In genomic region chr10:12042797-12043651, GRCh38 we compare ENCODE assay signal across 1 cellular context.
TF ChIP-seq lines count a peak whose summit lies in the region.

UPF2 (minus strand) TSS chr10:12042809; CDS start chr10:12035423, 7,386 bp downstream.

TF ChIP-seq in K562, 482 proteins besides CTCF, POLR2A, EP300 and RAD21 (continued from another document and continues in another):
- TF ChIP-seq ETS2 (tag; IDR thresholded peaks at IDR 0.05; ENCODE audit: borderline replicate concordance, poor library complexity, severe bottlenecking) (no peak), ELF4 (CRISPR knock-in tag; IDR thresholded peaks at IDR 0.05) (no peak), RAD51 (IDR thresholded peaks at IDR 0.05; ENCODE audit: borderline replicate concordance, low read depth) (peak; percentile 93), PATZ1 (CRISPR knock-in tag; IDR thresholded peaks at IDR 0.05; ENCODE audit: borderline replicate concordance) (no peak), ZNF766 (CRISPR knock-in tag; conservative IDR thresholded peaks at IDR 0.05) (0 out of 2 replicates have a peak, but pooled peaks have one; percentile 54), SREBF1 (IDR thresholded peaks at IDR 0.05; ENCODE audit: borderline replicate concordance, low read depth, low read length) (0 out of 2 replicates have a peak, but pooled peaks have one; percentile 40), ETV1 (tag; conservative IDR thresholded peaks at IDR 0.05; ENCODE audit: low read depth) (peak; percentile 78), ELF1 (tag; IDR thresholded peaks at IDR 0.05) (peak; percentile 96), PML (IDR thresholded peaks at IDR 0.05; ENCODE audit: low read length) (no peak), RREB1 (CRISPR knock-in tag; IDR thresholded peaks at IDR 0.05) (no peak), KDM5B (IDR thresholded peaks at IDR 0.05; ENCODE audit: insufficient replicate concordance, low read depth, low read length) (peak; percentile 28), ZNF696 (CRISPR knock-in tag; conservative IDR thresholded peaks at IDR 0.05) (no peak), TAL1 (IDR thresholded peaks at IDR 0.05) (peak; percentile 53), MED1 (CRISPR knock-in tag; IDR thresholded peaks at IDR 0.05; ENCODE audit: borderline replicate concordance) (no peak), ATF7 (IDR thresholded peaks at IDR 0.05) (peak; percentile 75), ZNF263 (CRISPR knock-in tag; IDR thresholded peaks at IDR 0.05; ENCODE audit: borderline replicate concordance) (peak; percentile 98), HDAC6 (IDR thresholded peaks at IDR 0.05; ENCODE audit: low read depth, low read length) (no peak), ZNF143 (CRISPR knock-in tag; IDR thresholded peaks at IDR 0.05) (no peak), DMBX1 (CRISPR knock-in tag; IDR thresholded peaks at IDR 0.05; ENCODE audit: borderline replicate concordance) (peak; percentile 16; the same call in 1 of the 2 replicates), FOSL1 (tag; conservative IDR thresholded peaks at IDR 0.05) (peak; percentile 64), SAP30 (IDR thresholded peaks at IDR 0.05; ENCODE audit: borderline replicate concordance, insufficient read depth, low read depth, low read length, poor library complexity, severe bottlenecking) (no peak), MAZ (CRISPR knock-in tag; conservative IDR thresholded peaks at IDR 0.05 in 1 of 2, IDR thresholded peaks at IDR 0.05 in 1 of 2) (peak; percentile 74 to 95), NCOA2 (IDR thresholded peaks at IDR 0.05; ENCODE audit: partially characterized antibody in 2 of 2) (peak in 1 of 2 experiments; percentile 99), GTF2E2 (tag; IDR thresholded peaks at IDR 0.05) (peak; percentile 52; the same call in 1 of the 2 replicates), ZNF639 (CRISPR knock-in tag; conservative IDR thresholded peaks at IDR 0.05 in 1 of 2, IDR thresholded peaks at IDR 0.05 in 1 of 2) (peak in 1 of 2 experiments; percentile 81; a peak in 2 of 4 replicates), E2F3 (CRISPR knock-in tag; IDR thresholded peaks at IDR 0.05) (no peak), ARNT (IDR thresholded peaks at IDR 0.05) (peak; percentile 37 to 52; a peak in 1 of 4 replicates), NBN (IDR thresholded peaks at IDR 0.05; ENCODE audit: low read depth) (0 out of 2 replicates have a peak, but pooled peaks have one; percentile 24), RBBP5 (IDR thresholded peaks at IDR 0.05; ENCODE audit: borderline replicate concordance, insufficient read depth, low read length, poor library complexity, severe bottlenecking) (no peak), NR2C2 (CRISPR knock-in tag; IDR thresholded peaks at IDR 0.05) (no peak), NR2C2 (tag; IDR thresholded peaks at IDR 0.05) (peak; percentile 70), SAFB2 (IDR thresholded peaks at IDR 0.05; ENCODE audit: borderline replicate concordance, low read depth, low read length, severe bottlenecking) (no peak)
- TF ChIP-seq, protein P1, sequence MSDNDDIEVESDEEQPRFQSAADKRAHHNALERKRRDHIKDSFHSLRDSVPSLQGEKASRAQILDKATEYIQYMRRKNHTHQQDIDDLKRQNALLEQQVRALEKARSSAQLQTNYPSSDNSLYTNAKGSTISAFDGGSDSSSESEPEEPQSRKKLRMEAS (CRISPR knock-in tag; IDR thresholded peaks at IDR 0.05), result peak; percentile 24
- TF ChIP-seq, protein P2, sequence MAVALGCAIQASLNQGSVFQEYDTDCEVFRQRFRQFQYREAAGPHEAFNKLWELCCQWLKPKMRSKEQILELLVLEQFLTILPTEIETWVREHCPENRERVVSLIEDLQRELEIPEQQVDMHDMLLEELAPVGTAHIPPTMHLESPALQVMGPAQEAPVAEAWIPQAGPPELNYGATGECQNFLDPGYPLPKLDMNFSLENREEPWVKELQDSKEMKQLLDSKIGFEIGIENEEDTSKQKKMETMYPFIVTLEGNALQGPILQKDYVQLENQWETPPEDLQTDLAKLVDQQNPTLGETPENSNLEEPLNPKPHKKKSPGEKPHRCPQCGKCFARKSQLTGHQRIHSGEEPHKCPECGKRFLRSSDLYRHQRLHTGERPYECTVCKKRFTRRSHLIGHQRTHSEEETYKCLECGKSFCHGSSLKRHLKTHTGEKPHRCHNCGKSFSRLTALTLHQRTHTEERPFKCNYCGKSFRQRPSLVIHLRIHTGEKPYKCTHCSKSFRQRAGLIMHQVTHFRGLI (CRISPR knock-in tag; IDR thresholded peaks at IDR 0.05), result no peak
- TF ChIP-seq, protein P3, sequence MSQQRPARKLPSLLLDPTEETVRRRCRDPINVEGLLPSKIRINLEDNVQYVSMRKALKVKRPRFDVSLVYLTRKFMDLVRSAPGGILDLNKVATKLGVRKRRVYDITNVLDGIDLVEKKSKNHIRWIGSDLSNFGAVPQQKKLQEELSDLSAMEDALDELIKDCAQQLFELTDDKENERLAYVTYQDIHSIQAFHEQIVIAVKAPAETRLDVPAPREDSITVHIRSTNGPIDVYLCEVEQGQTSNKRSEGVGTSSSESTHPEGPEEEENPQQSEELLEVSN (IDR thresholded peaks at IDR 0.05; ENCODE audit: borderline replicate concordance in 1 of 2, extremely low read depth in 1 of 2, insufficient read depth in 1 of 2, insufficient read length in 1 of 2, low read depth in 1 of 2, low read length in 1 of 2, poor library complexity in 1 of 2, severe bottlenecking in 1 of 2), result peak; percentile 56 to 87
- TF ChIP-seq, protein P4, sequence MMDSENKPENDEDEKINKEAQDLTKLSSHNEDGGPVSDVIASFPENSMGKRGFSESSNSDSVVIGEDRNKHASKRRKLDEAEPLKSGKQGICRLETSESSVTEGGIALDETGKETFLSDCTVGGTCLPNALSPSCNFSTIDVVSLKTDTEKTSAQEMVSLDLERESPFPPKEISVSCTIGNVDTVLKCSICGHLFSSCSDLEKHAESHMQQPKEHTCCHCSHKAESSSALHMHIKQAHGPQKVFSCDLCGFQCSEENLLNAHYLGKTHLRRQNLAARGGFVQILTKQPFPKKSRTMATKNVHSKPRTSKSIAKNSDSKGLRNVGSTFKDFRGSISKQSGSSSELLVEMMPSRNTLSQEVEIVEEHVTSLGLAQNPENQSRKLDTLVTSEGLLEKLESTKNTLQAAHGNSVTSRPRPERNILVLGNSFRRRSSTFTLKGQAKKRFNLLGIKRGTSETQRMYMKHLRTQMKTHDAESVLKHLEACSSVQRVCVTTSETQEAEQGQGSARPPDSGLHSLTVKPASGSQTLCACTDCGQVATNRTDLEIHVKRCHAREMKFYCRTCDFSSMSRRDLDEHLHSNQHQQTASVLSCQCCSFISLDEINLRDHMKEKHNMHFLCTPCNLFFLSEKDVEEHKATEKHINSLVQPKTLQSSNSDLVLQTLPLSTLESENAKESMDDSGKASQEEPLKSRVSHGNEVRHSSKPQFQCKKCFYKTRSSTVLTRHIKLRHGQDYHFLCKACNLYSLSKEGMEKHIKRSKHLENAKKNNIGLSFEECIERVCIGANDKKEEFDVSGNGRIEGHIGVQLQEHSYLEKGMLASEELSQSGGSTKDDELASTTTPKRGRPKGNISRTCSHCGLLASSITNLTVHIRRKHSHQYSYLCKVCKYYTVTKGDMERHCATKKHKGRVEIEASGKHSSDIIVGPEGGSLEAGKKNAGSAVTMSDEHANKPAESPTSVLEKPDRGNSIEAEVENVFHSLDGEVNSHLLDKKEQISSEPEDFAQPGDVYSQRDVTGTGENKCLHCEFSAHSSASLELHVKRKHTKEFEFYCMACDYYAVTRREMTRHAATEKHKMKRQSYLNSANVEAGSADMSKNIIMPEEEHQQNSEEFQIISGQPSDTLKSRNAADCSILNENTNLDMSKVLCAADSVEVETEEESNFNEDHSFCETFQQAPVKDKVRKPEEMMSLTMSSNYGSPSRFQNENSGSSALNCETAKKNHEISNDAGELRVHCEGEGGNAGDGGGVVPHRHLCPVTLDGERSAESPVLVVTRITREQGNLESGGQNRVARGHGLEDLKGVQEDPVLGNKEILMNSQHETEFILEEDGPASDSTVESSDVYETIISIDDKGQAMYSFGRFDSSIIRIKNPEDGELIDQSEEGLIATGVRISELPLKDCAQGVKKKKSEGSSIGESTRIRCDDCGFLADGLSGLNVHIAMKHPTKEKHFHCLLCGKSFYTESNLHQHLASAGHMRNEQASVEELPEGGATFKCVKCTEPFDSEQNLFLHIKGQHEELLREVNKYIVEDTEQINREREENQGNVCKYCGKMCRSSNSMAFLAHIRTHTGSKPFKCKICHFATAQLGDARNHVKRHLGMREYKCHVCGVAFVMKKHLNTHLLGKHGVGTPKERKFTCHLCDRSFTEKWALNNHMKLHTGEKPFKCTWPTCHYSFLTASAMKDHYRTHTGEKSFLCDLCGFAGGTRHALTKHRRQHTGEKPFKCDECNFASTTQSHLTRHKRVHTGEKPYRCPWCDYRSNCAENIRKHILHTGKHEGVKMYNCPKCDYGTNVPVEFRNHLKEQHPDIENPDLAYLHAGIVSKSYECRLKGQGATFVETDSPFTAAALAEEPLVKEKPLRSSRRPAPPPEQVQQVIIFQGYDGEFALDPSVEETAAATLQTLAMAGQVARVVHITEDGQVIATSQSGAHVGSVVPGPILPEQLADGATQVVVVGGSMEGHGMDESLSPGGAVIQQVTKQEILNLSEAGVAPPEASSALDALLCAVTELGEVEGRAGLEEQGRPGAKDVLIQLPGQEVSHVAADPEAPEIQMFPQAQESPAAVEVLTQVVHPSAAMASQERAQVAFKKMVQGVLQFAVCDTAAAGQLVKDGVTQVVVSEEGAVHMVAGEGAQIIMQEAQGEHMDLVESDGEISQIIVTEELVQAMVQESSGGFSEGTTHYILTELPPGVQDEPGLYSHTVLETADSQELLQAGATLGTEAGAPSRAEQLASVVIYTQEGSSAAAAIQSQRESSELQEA (IDR thresholded peaks at IDR 0.05; ENCODE audit: low read depth), result peak; percentile 95
- TF ChIP-seq, protein P5, sequence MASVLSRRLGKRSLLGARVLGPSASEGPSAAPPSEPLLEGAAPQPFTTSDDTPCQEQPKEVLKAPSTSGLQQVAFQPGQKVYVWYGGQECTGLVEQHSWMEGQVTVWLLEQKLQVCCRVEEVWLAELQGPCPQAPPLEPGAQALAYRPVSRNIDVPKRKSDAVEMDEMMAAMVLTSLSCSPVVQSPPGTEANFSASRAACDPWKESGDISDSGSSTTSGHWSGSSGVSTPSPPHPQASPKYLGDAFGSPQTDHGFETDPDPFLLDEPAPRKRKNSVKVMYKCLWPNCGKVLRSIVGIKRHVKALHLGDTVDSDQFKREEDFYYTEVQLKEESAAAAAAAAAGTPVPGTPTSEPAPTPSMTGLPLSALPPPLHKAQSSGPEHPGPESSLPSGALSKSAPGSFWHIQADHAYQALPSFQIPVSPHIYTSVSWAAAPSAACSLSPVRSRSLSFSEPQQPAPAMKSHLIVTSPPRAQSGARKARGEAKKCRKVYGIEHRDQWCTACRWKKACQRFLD (CRISPR knock-in tag; IDR thresholded peaks at IDR 0.05), result no peak
